ENCODE assay signal across 16 cellular contexts in genomic region chr5:139472410-139473030, GRCh38. TPM values are rescaled to one million over a fixed set of nuclear protein-coding genes. Genes with fewer than 3 reads are reported as not detected.
DNase-seq lines count a peak whose midpoint lies in the region; ATAC-seq and TF ChIP-seq lines count a peak whose summit lies in the region.
"Had no signal": no experiment of that assay in that cellular context is flagged by ENCODE, and none has a peak within 500 bp of the region (broad histone marks: within the 10 kb centered on the region; RNA-seq: fewer than 3 reads in every experiment).

No MANE protein-coding gene starts in this region.

- no peaks in the 10 kb centered on the region for H3K27me3 ChIP-seq in thymus (ENCODE audit: control insufficient read depth, insufficient read depth)
- H3K27me3 ChIP-seq: dorsolateral prefrontal cortex had no signal

- DNase-seq in activated naive CD8-positive, alpha-beta T cell treated with anti-CD3 and anti-CD28 coated beads, Interleukin-2, amount 50 U/mL, for 24 hours = no peak
- no peak for DNase-seq in activated CD8-positive, alpha-beta T cell treated with anti-CD3 and anti-CD28 coated beads, Interleukin-2, amount 10 ng/mL, durations not matched to agents 7 days and 5 days
- DNase-seq in iPS-NIHi7 (ENCODE audit: extremely low spot score) = peak; percentile 21
- DNase-seq in COLO668 (lab: John Stamatoyannopoulos, UW; ENCODE audit: unreplicated experiment) = no peak
- DNase-seq in HEK293T (ENCODE audit: extremely low spot score) = no peak
- DNase-seq in cerebellar cortex (ENCODE audit: low spot score) = no peak
- DNase-seq: activated gamma-delta T cell; dorsolateral prefrontal cortex; GF-D8; mucosa of descending colon; NCI-H2081 treated with DMSO at 0.1 percent for 48 hours; OCI-M1; stimulated activated CD8-positive, alpha-beta memory T cell treated with anti-CD3 and anti-CD28 coated beads, Interleukin-4, amount 100 ng/mL, for 48 hours had no signal

- peak overlapping the region; percentile 85 for H3K27ac Mint-ChIP-seq in activated naive CD8-positive, alpha-beta T cell
- H3K27ac Mint-ChIP-seq in activated naive CD8-positive, alpha-beta T cell treated with anti-CD3 and anti-CD28 coated beads, Interleukin-2, amount 50 U/mL, for 24 hours = no peak overlapping the region
- H3K27ac Mint-ChIP-seq in activated CD8-positive, alpha-beta T cell treated with anti-CD3 and anti-CD28 coated beads, Interleukin-2, amount 10 ng/mL, durations not matched to agents 7 days and 5 days = peak overlapping the region; percentile 71

- peaks cover 6% of the 10 kb centered on the region for H3K36me3 Mint-ChIP-seq in activated naive CD8-positive, alpha-beta T cell
- peaks cover 13% of the 10 kb centered on the region for H3K36me3 Mint-ChIP-seq in activated naive CD8-positive, alpha-beta T cell treated with anti-CD3 and anti-CD28 coated beads, Interleukin-2, amount 50 U/mL, for 24 hours (ENCODE audit: low read depth)
- H3K36me3 Mint-ChIP-seq in activated CD8-positive, alpha-beta T cell treated with anti-CD3 and anti-CD28 coated beads, Interleukin-2, amount 10 ng/mL, durations not matched to agents 7 days and 5 days (ENCODE audit: low read depth) = peaks cover 27% of the 10 kb centered on the region

- H3K4me3 Mint-ChIP-seq in activated naive CD8-positive, alpha-beta T cell = peak overlapping the region; percentile 46
- H3K4me3 Mint-ChIP-seq in activated naive CD8-positive, alpha-beta T cell treated with anti-CD3 and anti-CD28 coated beads, Interleukin-2, amount 50 U/mL, for 24 hours = no peak overlapping the region
- peak overlapping the region; percentile 74 for H3K4me3 Mint-ChIP-seq in activated CD8-positive, alpha-beta T cell treated with anti-CD3 and anti-CD28 coated beads, Interleukin-2, amount 10 ng/mL, durations not matched to agents 7 days and 5 days

- H3K4me1 Mint-ChIP-seq in activated naive CD8-positive, alpha-beta T cell (ENCODE audit: low read depth) = peaks cover 77% of the 10 kb centered on the region
- peaks cover 63% of the 10 kb centered on the region for H3K4me1 Mint-ChIP-seq in activated naive CD8-positive, alpha-beta T cell treated with anti-CD3 and anti-CD28 coated beads, Interleukin-2, amount 50 U/mL, for 24 hours
- peaks cover 83% of the 10 kb centered on the region for H3K4me1 Mint-ChIP-seq in activated CD8-positive, alpha-beta T cell treated with anti-CD3 and anti-CD28 coated beads, Interleukin-2, amount 10 ng/mL, durations not matched to agents 7 days and 5 days (ENCODE audit: low read depth)

- H3K4me1 ChIP-seq in thymus (ENCODE audit: control insufficient read depth, insufficient read depth, low read length) = peaks cover 56% of the 10 kb centered on the region

- H3K36me3 ChIP-seq in thymus (ENCODE audit: control insufficient read depth, insufficient read depth) = peaks cover 13% of the 10 kb centered on the region

- H3K9me3 Mint-ChIP-seq in activated naive CD8-positive, alpha-beta T cell (ENCODE audit: low read depth) = no peaks in the 10 kb centered on the region
- H3K9me3 Mint-ChIP-seq in activated naive CD8-positive, alpha-beta T cell treated with anti-CD3 and anti-CD28 coated beads, Interleukin-2, amount 50 U/mL, for 24 hours = no peaks in the 10 kb centered on the region
- H3K9me3 Mint-ChIP-seq in activated CD8-positive, alpha-beta T cell treated with anti-CD3 and anti-CD28 coated beads, Interleukin-2, amount 10 ng/mL, durations not matched to agents 7 days and 5 days (ENCODE audit: insufficient read depth) = no peaks in the 10 kb centered on the region

- POLR2A ChIA-PET in activated CD8-positive, alpha-beta T cell treated with anti-CD3 and anti-CD28 coated beads, Interleukin-2, amount 10 ng/mL, durations not matched to agents 7 days and 5 days (lab: Charles Lee) = no interaction called here
- POLR2A ChIA-PET in HEK293T (lab: Yijun Ruan, JAX) = interaction anchor here (0.6 kb wide), 1 partner anchor 50 kb away, joined by 3 read pairs; no protein-coding TSS in a partner anchor

- CTCF ChIA-PET in activated CD8-positive, alpha-beta T cell treated with anti-CD3 and anti-CD28 coated beads, Interleukin-2, amount 10 ng/mL, durations not matched to agents 7 days and 5 days (lab: Charles Lee) = interaction anchor here (1.7 kb wide), 1 partner anchor 10 kb away, joined by 7 read pairs; the partner anchor contains the start of gene STING1
- CTCF ChIA-PET in HEK293T (lab: Yijun Ruan, JAX) = no interaction called here

- H3K27me3 Mint-ChIP-seq in activated naive CD8-positive, alpha-beta T cell = no peaks in the 10 kb centered on the region
- no peaks in the 10 kb centered on the region for H3K27me3 Mint-ChIP-seq in activated naive CD8-positive, alpha-beta T cell treated with anti-CD3 and anti-CD28 coated beads, Interleukin-2, amount 50 U/mL, for 24 hours
- H3K27me3 Mint-ChIP-seq in activated CD8-positive, alpha-beta T cell treated with anti-CD3 and anti-CD28 coated beads, Interleukin-2, amount 10 ng/mL, durations not matched to agents 7 days and 5 days (ENCODE audit: low read depth) = no peaks in the 10 kb centered on the region

- H3K9me3 ChIP-seq in thymus (ENCODE audit: control insufficient read depth) = no peaks in the 10 kb centered on the region
- H3K9me3 ChIP-seq: mucosa of descending colon had no signal

- WGBS in thymus = 48% methylated on average over 15 of the region's 15 CpGs

- H3K27ac ChIP-seq in thymus (ENCODE audit: low read depth) = peak overlapping the region; percentile 46

- no peak overlapping the region for H3K4me3 ChIP-seq in thymus (ENCODE audit: low read length)
- H3K4me3 ChIP-seq: dorsolateral prefrontal cortex, mucosa of descending colon had no signal

- ATAC-seq in activated naive CD8-positive, alpha-beta T cell treated with anti-CD3 and anti-CD28 coated beads, Interleukin-2, amount 50 U/mL, for 24 hours = no peak
- no peak for ATAC-seq in activated CD8-positive, alpha-beta T cell treated with anti-CD3 and anti-CD28 coated beads, Interleukin-2, amount 10 ng/mL, durations not matched to agents 7 days and 5 days
- ATAC-seq: mucosa of descending colon had no signal

TF ChIP-seq in HEK293T, 16 proteins besides CTCF, POLR2A, EP300 and RAD21:
- no peak for TF ChIP-seq SUZ12 (IDR thresholded peaks at IDR 0.05)
- TF ChIP-seq SP1 (IDR thresholded peaks at IDR 0.05) = no peak
- TF ChIP-seq CTBP1 (IDR thresholded peaks at IDR 0.05; ENCODE audit: borderline replicate concordance) = no peak
- TF ChIP-seq BHLHE40 (IDR thresholded peaks at IDR 0.05; ENCODE audit: borderline replicate concordance) = no peak
- no peak for TF ChIP-seq L3MBTL2 (conservative IDR thresholded peaks at IDR 0.05)
- TF ChIP-seq ARNT (IDR thresholded peaks at IDR 0.05) = no peak
- TF ChIP-seq TARDBP (IDR thresholded peaks at IDR 0.05) = no peak
- no peak for TF ChIP-seq FOXK2 (IDR thresholded peaks at IDR 0.05)
- TF ChIP-seq FOXA1 (IDR thresholded peaks at IDR 0.05) = no peak
- TF ChIP-seq LEF1 (IDR thresholded peaks at IDR 0.05; ENCODE audit: borderline replicate concordance) = no peak
- TF ChIP-seq FOXM1 (IDR thresholded peaks at IDR 0.05; ENCODE audit: borderline replicate concordance) = no peak

RNA-seq across cellular contexts. Expression of gene SMIM33, which starts 1.7 kb away (rescaled TPM):
- under 1 TPM; 0.32 to 0.65 TPM for total RNA-seq in activated CD8-positive, alpha-beta T cell treated with anti-CD3 and anti-CD28 coated beads, Interleukin-2, amount 10 ng/mL, durations not matched to agents 7 days and 5 days
- polyA plus RNA-seq in thymus = 0.05 TPM
- total RNA-seq: dorsolateral prefrontal cortex had no signal
- polyA plus RNA-seq: IgD-negative memory B cell had no signal

RNA-seq across cellular contexts. Expression of gene ECSCR, which starts 10.0 kb away (rescaled TPM):
- total RNA-seq in activated CD8-positive, alpha-beta T cell treated with anti-CD3 and anti-CD28 coated beads, Interleukin-2, amount 10 ng/mL, durations not matched to agents 7 days and 5 days = not detected
- 12.2 TPM for polyA plus RNA-seq in thymus
- polyA plus RNA-seq: IgD-negative memory B cell had no signal

RNA-seq across cellular contexts. Expression of gene STING1, which starts 10.0 kb away (rescaled TPM):
- 10 to 100 TPM; 64.9 to 67.4 TPM for total RNA-seq in activated CD8-positive, alpha-beta T cell treated with anti-CD3 and anti-CD28 coated beads, Interleukin-2, amount 10 ng/mL, durations not matched to agents 7 days and 5 days
- 58.3 TPM for polyA plus RNA-seq in thymus

RNA-seq across cellular contexts. Expression of gene DNAJC18, which starts 33.2 kb away (rescaled TPM):
- total RNA-seq in activated CD8-positive, alpha-beta T cell treated with anti-CD3 and anti-CD28 coated beads, Interleukin-2, amount 10 ng/mL, durations not matched to agents 7 days and 5 days = 1 to 10 TPM; 3.7 to 5.4 TPM
- polyA plus RNA-seq in thymus = 4.3 TPM
